1 cellular context compared by ENCODE assay signal in genomic region chr2:15158117-15158516, GRCh38.
TF ChIP-seq lines count a peak whose summit lies in the region.

No MANE protein-coding gene starts in this region.

TF ChIP-seq in WTC11, 78 proteins besides CTCF, POLR2A, EP300 and RAD21 (continued from another document):
- TF ChIP-seq ELF4 (CRISPR knock-in tag; IDR thresholded peaks at IDR 0.05; ENCODE audit: low read depth) = no peak
- TF ChIP-seq NR1H2 (CRISPR knock-in tag; IDR thresholded peaks at IDR 0.05) = no peak
- no peak for TF ChIP-seq RELA (CRISPR knock-in tag; IDR thresholded peaks at IDR 0.05; ENCODE audit: borderline replicate concordance)
- TF ChIP-seq, protein P1, sequence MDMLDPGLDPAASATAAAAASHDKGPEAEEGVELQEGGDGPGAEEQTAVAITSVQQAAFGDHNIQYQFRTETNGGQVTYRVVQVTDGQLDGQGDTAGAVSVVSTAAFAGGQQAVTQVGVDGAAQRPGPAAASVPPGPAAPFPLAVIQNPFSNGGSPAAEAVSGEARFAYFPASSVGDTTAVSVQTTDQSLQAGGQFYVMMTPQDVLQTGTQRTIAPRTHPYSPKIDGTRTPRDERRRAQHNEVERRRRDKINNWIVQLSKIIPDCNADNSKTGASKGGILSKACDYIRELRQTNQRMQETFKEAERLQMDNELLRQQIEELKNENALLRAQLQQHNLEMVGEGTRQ (CRISPR knock-in tag; IDR thresholded peaks at IDR 0.05) = no peak
- no peak for TF ChIP-seq OVOL2 (CRISPR knock-in tag; IDR thresholded peaks at IDR 0.05; ENCODE audit: borderline replicate concordance)
